In the genomic region with DNA sequence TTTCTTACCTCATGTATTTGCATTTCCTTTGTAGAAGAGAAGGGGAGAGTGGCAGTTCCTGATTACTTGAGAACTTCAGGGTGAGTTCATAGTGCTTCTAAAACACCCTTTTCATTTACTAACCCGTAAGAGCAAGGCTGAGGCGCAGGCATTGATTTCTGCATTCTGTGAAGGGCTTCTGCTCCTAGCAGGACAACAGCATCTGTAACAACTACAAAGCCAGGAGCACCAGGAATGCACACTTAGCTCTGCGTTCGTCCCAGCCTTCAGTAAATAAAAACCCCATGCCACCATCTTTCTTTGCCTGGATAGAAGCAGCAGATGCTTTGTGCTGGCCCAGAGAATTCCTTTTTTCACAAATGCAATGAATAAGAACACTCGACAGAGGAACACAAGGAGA, we compare ENCODE assay signal across 1 cellular context.
TF ChIP-seq lines count a peak whose summit lies in the region.

No MANE protein-coding gene starts in this region.

TF ChIP-seq in H1, 55 proteins besides CTCF, POLR2A, EP300 and RAD21:
- TF ChIP-seq, protein P1, sequence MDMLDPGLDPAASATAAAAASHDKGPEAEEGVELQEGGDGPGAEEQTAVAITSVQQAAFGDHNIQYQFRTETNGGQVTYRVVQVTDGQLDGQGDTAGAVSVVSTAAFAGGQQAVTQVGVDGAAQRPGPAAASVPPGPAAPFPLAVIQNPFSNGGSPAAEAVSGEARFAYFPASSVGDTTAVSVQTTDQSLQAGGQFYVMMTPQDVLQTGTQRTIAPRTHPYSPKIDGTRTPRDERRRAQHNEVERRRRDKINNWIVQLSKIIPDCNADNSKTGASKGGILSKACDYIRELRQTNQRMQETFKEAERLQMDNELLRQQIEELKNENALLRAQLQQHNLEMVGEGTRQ (IDR thresholded peaks at IDR 0.05; ENCODE audit: low read length), result no peak
- no peak for TF ChIP-seq POU5F1 (IDR thresholded peaks at IDR 0.05; ENCODE audit: low read depth, low read length)
- TF ChIP-seq ASH2L (IDR thresholded peaks at IDR 0.05; ENCODE audit: low read length), result no peak
- TF ChIP-seq YY1 (IDR thresholded peaks at IDR 0.05; ENCODE audit: low read depth, low read length), result peak; percentile 38; the same call in 1 of the 2 replicates
